In the genomic region with DNA sequence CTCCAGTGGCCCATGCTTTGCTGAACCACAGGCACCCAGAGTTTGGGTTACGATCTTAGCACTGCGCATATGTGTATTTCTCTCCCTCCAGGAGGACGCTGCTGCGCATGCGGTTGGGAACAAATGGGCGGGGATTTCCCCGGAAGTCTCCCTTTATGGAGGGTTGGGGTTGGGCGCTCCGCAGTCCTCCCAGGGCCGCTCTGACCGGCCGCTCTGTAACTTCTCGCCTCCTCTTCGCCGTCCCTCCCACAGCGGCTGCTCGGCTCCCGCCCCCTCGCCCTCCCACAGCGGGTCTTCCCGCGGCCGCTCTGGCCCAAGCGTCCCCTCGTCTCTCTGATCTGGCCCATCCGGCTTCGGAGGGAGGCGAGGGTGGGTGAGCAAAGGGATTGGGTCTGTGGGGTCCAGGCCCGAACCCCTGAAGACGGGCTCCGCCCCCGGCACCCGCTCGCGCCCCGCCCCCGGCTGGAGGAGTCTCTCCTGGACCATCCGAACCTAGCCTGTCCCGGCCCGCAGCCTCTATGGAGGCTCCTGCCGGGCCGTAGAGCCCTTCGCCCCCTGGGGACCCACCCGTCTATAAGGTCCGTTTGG, we compare ENCODE assay signal across 1 cellular context.
TF ChIP-seq lines count a peak whose summit lies in the region.

A gene with protein sequence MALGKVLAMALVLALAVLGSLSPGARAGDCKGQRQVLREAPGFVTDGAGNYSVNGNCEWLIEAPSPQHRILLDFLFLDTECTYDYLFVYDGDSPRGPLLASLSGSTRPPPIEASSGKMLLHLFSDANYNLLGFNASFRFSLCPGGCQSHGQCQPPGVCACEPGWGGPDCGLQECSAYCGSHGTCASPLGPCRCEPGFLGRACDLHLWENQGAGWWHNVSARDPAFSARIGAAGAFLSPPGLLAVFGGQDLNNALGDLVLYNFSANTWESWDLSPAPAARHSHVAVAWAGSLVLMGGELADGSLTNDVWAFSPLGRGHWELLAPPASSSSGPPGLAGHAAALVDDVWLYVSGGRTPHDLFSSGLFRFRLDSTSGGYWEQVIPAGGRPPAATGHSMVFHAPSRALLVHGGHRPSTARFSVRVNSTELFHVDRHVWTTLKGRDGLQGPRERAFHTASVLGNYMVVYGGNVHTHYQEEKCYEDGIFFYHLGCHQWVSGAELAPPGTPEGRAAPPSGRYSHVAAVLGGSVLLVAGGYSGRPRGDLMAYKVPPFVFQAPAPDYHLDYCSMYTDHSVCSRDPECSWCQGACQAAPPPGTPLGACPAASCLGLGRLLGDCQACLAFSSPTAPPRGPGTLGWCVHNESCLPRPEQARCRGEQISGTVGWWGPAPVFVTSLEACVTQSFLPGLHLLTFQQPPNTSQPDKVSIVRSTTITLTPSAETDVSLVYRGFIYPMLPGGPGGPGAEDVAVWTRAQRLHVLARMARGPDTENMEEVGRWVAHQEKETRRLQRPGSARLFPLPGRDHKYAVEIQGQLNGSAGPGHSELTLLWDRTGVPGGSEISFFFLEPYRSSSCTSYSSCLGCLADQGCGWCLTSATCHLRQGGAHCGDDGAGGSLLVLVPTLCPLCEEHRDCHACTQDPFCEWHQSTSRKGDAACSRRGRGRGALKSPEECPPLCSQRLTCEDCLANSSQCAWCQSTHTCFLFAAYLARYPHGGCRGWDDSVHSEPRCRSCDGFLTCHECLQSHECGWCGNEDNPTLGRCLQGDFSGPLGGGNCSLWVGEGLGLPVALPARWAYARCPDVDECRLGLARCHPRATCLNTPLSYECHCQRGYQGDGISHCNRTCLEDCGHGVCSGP (N-terminal part only) (plus strand): TSS at position 328 of the 588 bp plus-strand sequence. CDS start 609 bp downstream, outside the sequence.

TF ChIP-seq in SK-N-SH, 30 proteins besides CTCF, POLR2A, EP300 and RAD21 (continued from another document):
- TF ChIP-seq, protein P1, sequence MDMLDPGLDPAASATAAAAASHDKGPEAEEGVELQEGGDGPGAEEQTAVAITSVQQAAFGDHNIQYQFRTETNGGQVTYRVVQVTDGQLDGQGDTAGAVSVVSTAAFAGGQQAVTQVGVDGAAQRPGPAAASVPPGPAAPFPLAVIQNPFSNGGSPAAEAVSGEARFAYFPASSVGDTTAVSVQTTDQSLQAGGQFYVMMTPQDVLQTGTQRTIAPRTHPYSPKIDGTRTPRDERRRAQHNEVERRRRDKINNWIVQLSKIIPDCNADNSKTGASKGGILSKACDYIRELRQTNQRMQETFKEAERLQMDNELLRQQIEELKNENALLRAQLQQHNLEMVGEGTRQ (IDR thresholded peaks at IDR 0.05; ENCODE audit: borderline replicate concordance, low read depth, low read length), result no peak
- peak; percentile 69 for TF ChIP-seq GABPA (IDR thresholded peaks at IDR 0.05; ENCODE audit: low read depth)
- peak; percentile 75 for TF ChIP-seq TAF1 (IDR thresholded peaks at IDR 0.05; ENCODE audit: borderline replicate concordance, low read depth, low read length)
- no peak for TF ChIP-seq CHD2 (IDR thresholded peaks at IDR 0.05; ENCODE audit: low read length, partially characterized antibody)
- TF ChIP-seq SMC3 (IDR thresholded peaks at IDR 0.05; ENCODE audit: low read depth, low read length), result peak; percentile 75
- peak; percentile 75 for TF ChIP-seq MXI1 (IDR thresholded peaks at IDR 0.05; ENCODE audit: low read depth, low read length)
- peak; percentile 83; the same call in 1 of the 2 replicates for TF ChIP-seq POLR2AphosphoS5 (IDR thresholded peaks at IDR 0.05; ENCODE audit: low read depth, low read length)
- TF ChIP-seq USF1 (IDR thresholded peaks at IDR 0.05; ENCODE audit: borderline replicate concordance, low read depth), result no peak
